Comparison of ENCODE assay signal across 8 cellular contexts in the genomic region with DNA sequence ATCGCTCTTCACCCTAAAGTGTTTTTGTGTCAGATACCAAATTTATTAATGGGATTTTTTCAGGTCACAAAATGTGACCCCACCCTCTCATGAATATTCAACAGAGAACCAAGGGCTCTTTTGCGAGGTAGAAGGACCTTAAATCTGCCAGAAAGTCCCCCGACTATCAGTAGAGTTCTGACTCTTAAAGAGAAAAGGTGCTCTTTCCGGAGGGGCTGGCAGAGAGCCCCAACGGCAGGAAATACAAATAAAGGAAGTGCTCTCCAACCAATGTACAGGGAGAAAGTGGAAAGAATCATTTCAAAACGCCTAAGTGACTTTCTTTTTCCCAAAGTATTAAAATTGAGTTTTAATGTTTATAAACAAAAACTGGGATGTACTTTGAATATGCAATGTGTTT.
DNase-seq lines count a peak whose midpoint lies in the region; ATAC-seq and TF ChIP-seq lines count a peak whose summit lies in the region.

No MANE protein-coding gene starts in this region.

- H4K91ac ChIP-seq in IMR-90 (ENCODE audit: insufficient read depth, low read depth, low read length) (peak overlapping the region; percentile 65), mesenchymal stem cell (ENCODE audit: low read length) (no peak overlapping the region)

- in situ Hi-C loops in ACHN (cut with HindIII; ENCODE audit: low pct_ligation_motif_present, low pct_unique_long_range_greater_than_20kb, low sequenced_read_pairs): no loop called here
- in situ Hi-C loops in IMR-90 (cut with MboI; ENCODE audit: low sequenced_read_pairs): no loop called here

- peak overlapping the region; percentile 25 to 48; a peak in 3 of 4 replicates for H4K8ac ChIP-seq in IMR-90 (ENCODE audit: low read depth in 2 of 2, low read length in 2 of 2)
- H4K8ac ChIP-seq in mesenchymal stem cell (ENCODE audit: low read length): no peak overlapping the region

- H2AK5ac ChIP-seq in IMR-90 (ENCODE audit: low read depth, low read length): peak overlapping the region; percentile 74; the same call in 1 of the 2 replicates
- peak overlapping the region; percentile 60 for H2AK5ac ChIP-seq in mesenchymal stem cell (ENCODE audit: low read length, severe bottlenecking)

- CTCF ChIA-PET in IMR-90 (lab: Yijun Ruan, JAX): no interaction called here

- 0 out of 3 replicates have a peak overlapping the region, but pooled peaks have one; percentile 34 for H2BK15ac ChIP-seq in IMR-90 (ENCODE audit: low read depth, low read length)
- no peak overlapping the region for H2BK15ac ChIP-seq in mesenchymal stem cell (ENCODE audit: low read depth, poor library complexity, severe bottlenecking)

- dilution Hi-C loops in IMR-90 (cut with HindIII; ENCODE audit: low sequenced_read_pairs, unreplicated experiment): no loop called here

- H3K18ac ChIP-seq in IMR-90 (ENCODE audit: low read depth, low read length) (peak overlapping the region; percentile 71), mesenchymal stem cell (ENCODE audit: low read depth in 1 of 2, low read length in 2 of 2) (no peak overlapping the region)

- H3K23ac ChIP-seq in IMR-90 (ENCODE audit: low read depth, low read length) (peak overlapping the region; percentile 87; the same call in 1 of the 2 replicates), mesenchymal stem cell (ENCODE audit: low read length in 2 of 2) (no peak overlapping the region)

- H3K9ac ChIP-seq in IMR-90 (ENCODE audit: low read depth, low read length) (peak overlapping the region; percentile 36; the same call in 1 of the 2 replicates), mesenchymal stem cell (ENCODE audit: low read length) (peak overlapping the region; percentile 96)

- no peaks in the 10 kb centered on the region for H3K9me3 ChIP-seq in IMR-90 (ENCODE audit: control insufficient read depth, insufficient read depth, low read length)
- no peaks in the 10 kb centered on the region for H3K9me3 ChIP-seq in mesenchymal stem cell (ENCODE audit: control insufficient read depth, low read length)

- H3K4me3 ChIP-seq in IMR-90 (ENCODE audit: insufficient read depth, low read depth, low read length): no peak overlapping the region
- peak overlapping the region in 1 of 2 experiments; percentile 84 for H3K4me3 ChIP-seq in mesenchymal stem cell (ENCODE audit: insufficient read depth in 1 of 2, low read depth in 1 of 2, low read length in 2 of 2)

- TF ChIP-seq POLR2A in IMR-90 (IDR thresholded peaks at IDR 0.05; ENCODE audit: low read depth, low read length) (no peak), erythroblast (IDR thresholded peaks at IDR 0.05; ENCODE audit: low read length) (no peak)

- peak overlapping the region; percentile 83; the same call in 1 of the 2 replicates for H2BK20ac ChIP-seq in IMR-90 (ENCODE audit: low read depth, low read length)

- no peak overlapping the region for H2BK12ac ChIP-seq in mesenchymal stem cell (ENCODE audit: low read length in 2 of 2)

- POLR2A ChIA-PET in IMR-90 (lab: Charles Lee; ENCODE audit: unreplicated experiment): no interaction called here

- H3K27me3 ChIP-seq in IMR-90 (ENCODE audit: control insufficient read depth, insufficient read depth, low read length) (no peaks in the 10 kb centered on the region), mesenchymal stem cell (ENCODE audit: control insufficient read depth in 1 of 2, insufficient read depth in 1 of 2, low read length in 2 of 2) (no peaks in the 10 kb centered on the region)

- H3K4me2 ChIP-seq in IMR-90 (ENCODE audit: low read depth, low read length) (peak overlapping the region; percentile 52; the same call in 1 of the 2 replicates), mesenchymal stem cell (ENCODE audit: low read length, poor library complexity, severe bottlenecking) (no peak overlapping the region)

- no peak for TF ChIP-seq CTCF in IMR-90 (conservative IDR thresholded peaks at IDR 0.05; ENCODE audit: low read depth, low read length)

- no peak overlapping the region for H3K56ac ChIP-seq in IMR-90 (ENCODE audit: extremely low read depth, insufficient read depth, low read length)

- H3K36me3 ChIP-seq in IMR-90 (ENCODE audit: control insufficient read depth, insufficient read depth, low read length) (no peaks in the 10 kb centered on the region), mesenchymal stem cell (ENCODE audit: control insufficient read depth in 1 of 2, insufficient read depth in 2 of 2, low read depth in 1 of 2, low read length in 2 of 2) (no peaks in the 10 kb centered on the region)

- no CpG with 5 or more reads among the region's 6 CpGs for WGBS in IMR-90 (ENCODE audit: extremely low coverage in 2 of 2, insufficient read length in 1 of 2), 2 experiments
- WGBS in mesenchymal stem cell: 7% methylated on average over 5 of the region's 6 CpGs

- intact Hi-C loops in IMR-90 (cut with micrococcal nuclease): loop anchor here (5.0 kb wide), 1 partner anchor 101 kb away; no protein-coding TSS in a partner anchor

- peaks cover 11% of the 10 kb centered on the region; the same call in 1 of the 2 replicates for H4K20me1 ChIP-seq in IMR-90 (ENCODE audit: insufficient read depth, low read length)

- BruUV-seq in IMR-90 (replicated peaks; lab: Mats Ljungman, UMichigan): no TSS peak

- TF ChIP-seq RAD21 in IMR-90 (IDR thresholded peaks at IDR 0.05; ENCODE audit: low read length): no peak

- H3K79me1 ChIP-seq in IMR-90 (ENCODE audit: low read depth in 1 of 2, low read length in 2 of 2): peaks cover 10 to 77% of the 10 kb centered on the region in 2 experiments; a peak in 2 of 4 replicates
- peaks cover 6% of the 10 kb centered on the region for H3K79me1 ChIP-seq in mesenchymal stem cell (replicated peaks; ENCODE audit: low read length, poor library complexity, severe bottlenecking)

- H2BK120ac ChIP-seq in IMR-90 (ENCODE audit: low read depth, low read length) (peak overlapping the region; percentile 58), mesenchymal stem cell (ENCODE audit: low read depth, low read length) (no peak overlapping the region)

- H3K4ac ChIP-seq in IMR-90 (ENCODE audit: low read depth, low read length) (peak overlapping the region; percentile 75), mesenchymal stem cell (ENCODE audit: low read depth in 1 of 2, low read length in 2 of 2) (no peak overlapping the region)

- peak overlapping the region; percentile 24; the same call in 1 of the 2 replicates for H4K5ac ChIP-seq in IMR-90 (ENCODE audit: low read depth, low read length)

- no peak overlapping the region for H2AK9ac ChIP-seq in IMR-90 (replicated peaks; ENCODE audit: low read depth, low read length, poor library complexity)

- peak overlapping the region; percentile 78 for H3K14ac ChIP-seq in IMR-90 (replicated peaks; ENCODE audit: low read depth, low read length)
- no peak overlapping the region for H3K14ac ChIP-seq in mesenchymal stem cell (ENCODE audit: low read length in 2 of 2)

- H2BK5ac ChIP-seq in IMR-90 (ENCODE audit: low read depth, low read length, poor library complexity, severe bottlenecking) (peak overlapping the region; percentile 70), mesenchymal stem cell (ENCODE audit: low read depth, low read length, poor library complexity, severe bottlenecking) (no peak overlapping the region)

- DNase-seq in ACHN (peak; percentile 27), IMR-90 (no peak), mesenchymal stem cell (no peak), T1000 (lab: John Stamatoyannopoulos, UW) (no peak), erythroblast (lab: John Stamatoyannopoulos, UW) (no peak)
- peak; percentile 29 for DNase-seq in activated T-helper 9 cell treated with anti-CD3 and anti-CD28 coated beads, Interleukin-2, amount 50 U/mL, for 16 hours (ENCODE audit: low read depth)

- peaks cover 17% of the 10 kb centered on the region for H3K9me1 ChIP-seq in IMR-90 (ENCODE audit: insufficient read depth, low read length)

- H3K4me1 ChIP-seq in IMR-90 (ENCODE audit: control insufficient read depth, insufficient read depth, low read length) (peaks cover 13% of the 10 kb centered on the region), mesenchymal stem cell (ENCODE audit: control insufficient read depth, insufficient read depth, low read depth, low read length) (peaks cover 11% of the 10 kb centered on the region)

- ATAC-seq in IMR-90 (ENCODE audit: low read depth) (no peak), GM18498 (IDR thresholded peaks at IDR 0.05; ENCODE audit: unreplicated experiment) (no peak), HG03520 (IDR thresholded peaks at IDR 0.05; ENCODE audit: unreplicated experiment) (no peak)

- H2AFZ ChIP-seq in IMR-90 (replicated peaks; ENCODE audit: low read length, poor library complexity) (no peak overlapping the region), mesenchymal stem cell (ENCODE audit: low read depth, low read length) (no peak overlapping the region)

- H3K27ac ChIP-seq in IMR-90 (ENCODE audit: insufficient read depth, low read length): peak overlapping the region; percentile 72; the same call in 1 of the 2 replicates
- H3K27ac ChIP-seq in mesenchymal stem cell (ENCODE audit: low read length, poor library complexity, severe bottlenecking): peak overlapping the region; percentile 30

TF ChIP-seq in IMR-90, 13 proteins besides CTCF, POLR2A, EP300 and RAD21 (continues in another document):
- no peak for TF ChIP-seq NFE2L2 (IDR thresholded peaks at IDR 0.05; ENCODE audit: low read depth, low read length)
- no peak for TF ChIP-seq FOS (IDR thresholded peaks at IDR 0.05; ENCODE audit: low read depth, low read length)
- TF ChIP-seq MAZ (IDR thresholded peaks at IDR 0.05; ENCODE audit: borderline replicate concordance, low read depth, low read length): no peak
- no peak for TF ChIP-seq BHLHE40 (IDR thresholded peaks at IDR 0.05; ENCODE audit: low read depth, low read length)
- TF ChIP-seq RFX5 (IDR thresholded peaks at IDR 0.05; ENCODE audit: low read depth, low read length): no peak
- no peak for TF ChIP-seq CEBPB (IDR thresholded peaks at IDR 0.05; ENCODE audit: low read depth, low read length)
- TF ChIP-seq RCOR1 (IDR thresholded peaks at IDR 0.05; ENCODE audit: insufficient replicate concordance, low read length): no peak
- no peak for TF ChIP-seq SMC3 (IDR thresholded peaks at IDR 0.05; ENCODE audit: low read depth, low read length)
- TF ChIP-seq ELK1 (IDR thresholded peaks at IDR 0.05; ENCODE audit: borderline replicate concordance, low read depth, low read length): no peak

Comparison
In these comparisons a context has a peak if more than half of its experiments do, and no peak if none do; other contexts are left out.
1. DNase-seq: peak in ACHN (single experiment) and activated T-helper 9 cell treated with anti-CD3 and anti-CD28 coated beads, Interleukin-2, amount 50 U/mL, for 16 hours (single experiment); none in IMR-90 (single experiment), mesenchymal stem cell (single experiment), T1000 (single experiment) and erythroblast (0 of 2).